Comparison of ENCODE assay signal across 1 cellular context in genomic region chr14:39184628-39185255, GRCh38.
A peak's percentile ranks its signal among the peaks of the same experiment; 100 is the strongest.
TF ChIP-seq lines count a peak whose summit lies in the region.

No MANE protein-coding gene starts in this region.

TF ChIP-seq in H1, 55 proteins besides CTCF, POLR2A, EP300 and RAD21:
- TF ChIP-seq CHD7 (IDR thresholded peaks at IDR 0.05; ENCODE audit: insufficient replicate concordance, low read length) = no peak
- peak; percentile 79 for TF ChIP-seq POLR2AphosphoS5 (IDR thresholded peaks at IDR 0.05; ENCODE audit: low read depth, low read length)
- no peak for TF ChIP-seq NANOG (IDR thresholded peaks at IDR 0.05; ENCODE audit: insufficient read depth, low read depth, low read length, poor library complexity, severe bottlenecking)
